ENCODE assay signal across 23 cellular contexts in genomic region chr7:13852281-13852968, GRCh38.
DNase-seq lines count a peak whose midpoint lies in the region; ATAC-seq and TF ChIP-seq lines count a peak whose summit lies in the region.
"Had no signal": no experiment of that assay in that cellular context is flagged by ENCODE, and none has a peak within 500 bp of the region (broad histone marks: within the 10 kb centered on the region; RNA-seq: fewer than 3 reads in every experiment).

No MANE protein-coding gene starts in this region.

- POLR2A ChIA-PET in IMR-90 (lab: Charles Lee; ENCODE audit: unreplicated experiment) = no interaction called here

- no peaks in the 10 kb centered on the region for H3K9me3 ChIP-seq in IMR-90 (ENCODE audit: control insufficient read depth, insufficient read depth, low read length)
- H3K9me3 ChIP-seq in trophoblast cell (ENCODE audit: insufficient read depth, low read depth, low read length) = no peaks in the 10 kb centered on the region
- H3K9me3 ChIP-seq in right lobe of liver = no peaks in the 10 kb centered on the region
- H3K9me3 ChIP-seq: prostate gland, stomach, transverse colon had no signal

- peaks cover 4% of the 10 kb centered on the region for H3K9me1 ChIP-seq in IMR-90 (ENCODE audit: insufficient read depth, low read length)

- H3K4me1 ChIP-seq in IMR-90 (ENCODE audit: control insufficient read depth, insufficient read depth, low read length) (peaks cover 10% of the 10 kb centered on the region), trophoblast cell (ENCODE audit: control insufficient read depth in 1 of 2, insufficient read depth in 2 of 2, low read length in 2 of 2) (peaks cover 0 to 2% of the 10 kb centered on the region in 2 experiments), right lobe of liver (no peaks in the 10 kb centered on the region)
- H3K4me1 ChIP-seq: prostate gland had no signal

- H4K8ac ChIP-seq in IMR-90 (ENCODE audit: low read depth in 2 of 2, low read length in 2 of 2) = peak overlapping the region in 1 of 2 experiments; percentile 39; a peak in 2 of 4 replicates
- no peak overlapping the region for H4K8ac ChIP-seq in trophoblast cell (ENCODE audit: low read depth, low read length)

- H3K27me3 ChIP-seq in IMR-90 (ENCODE audit: control insufficient read depth, insufficient read depth, low read length) (no peaks in the 10 kb centered on the region), trophoblast cell (ENCODE audit: insufficient read depth, low read length) (no peaks in the 10 kb centered on the region), right lobe of liver (no peaks in the 10 kb centered on the region)
- H3K27me3 ChIP-seq: stomach, transverse colon had no signal

- H3K23ac ChIP-seq in IMR-90 (ENCODE audit: low read depth, low read length) = no peak overlapping the region
- H3K23ac ChIP-seq in trophoblast cell (ENCODE audit: low read length) = no peak overlapping the region

- no peaks in the 10 kb centered on the region for H3K36me3 ChIP-seq in IMR-90 (ENCODE audit: control insufficient read depth, insufficient read depth, low read length)
- no peaks in the 10 kb centered on the region for H3K36me3 ChIP-seq in trophoblast cell (ENCODE audit: control insufficient read depth in 1 of 2, insufficient read depth in 2 of 2, low read length in 2 of 2)
- H3K36me3 ChIP-seq in right lobe of liver = no peaks in the 10 kb centered on the region
- H3K36me3 ChIP-seq: prostate gland, stomach, transverse colon had no signal

- H3K9me3 Mint-ChIP-seq in activated T-helper 17 cell treated with anti-CD3 and anti-CD28 coated beads, Interleukin-2, amount 50 U/mL, for 72 hours = no peaks in the 10 kb centered on the region
- H3K9me3 Mint-ChIP-seq: activated naive CD4-positive, alpha-beta T cell treated with anti-CD3 and anti-CD28 coated beads, Interleukin-2, amount 50 U/mL, for 24 hours; CD8-positive, alpha-beta T cell had no signal

- H2AK9ac ChIP-seq in IMR-90 (replicated peaks; ENCODE audit: low read depth, low read length, poor library complexity) = no peak overlapping the region

- no peak overlapping the region for H2BK12ac ChIP-seq in trophoblast cell (ENCODE audit: low read length)

- no peak for ATAC-seq in IMR-90 (ENCODE audit: low read depth)
- ATAC-seq in activated T-helper 17 cell treated with anti-CD3 and anti-CD28 coated beads, Interleukin-2, amount 50 U/mL, for 72 hours (replicated peaks) = peak; percentile 15
- no peak for ATAC-seq in GM19351 (IDR thresholded peaks at IDR 0.05; ENCODE audit: unreplicated experiment)
- ATAC-seq in right lobe of liver = no peak
- ATAC-seq: CD8-positive, alpha-beta T cell; foreskin keratinocyte; GM12878; HCT116 had no signal

- peaks cover 12% of the 10 kb centered on the region for H3K4me1 Mint-ChIP-seq in activated T-helper 17 cell treated with anti-CD3 and anti-CD28 coated beads, Interleukin-2, amount 50 U/mL, for 72 hours

- in situ Hi-C loops in IMR-90 (cut with MboI; ENCODE audit: low sequenced_read_pairs) = no loop called here

- H3K4ac ChIP-seq in IMR-90 (ENCODE audit: low read depth, low read length) (peak overlapping the region; percentile 76), trophoblast cell (ENCODE audit: low read depth, low read length) (no peak overlapping the region)

- H2BK5ac ChIP-seq in IMR-90 (ENCODE audit: low read depth, low read length, poor library complexity, severe bottlenecking) (peak overlapping the region; percentile 31), trophoblast cell (ENCODE audit: low read depth, low read length, poor library complexity) (no peak overlapping the region)

- peak overlapping the region; percentile 38; the same call in 1 of the 2 replicates for H3K18ac ChIP-seq in IMR-90 (ENCODE audit: low read depth, low read length)
- H3K18ac ChIP-seq in trophoblast cell (ENCODE audit: low read length) = no peak overlapping the region

- H4K12ac ChIP-seq in trophoblast cell (ENCODE audit: low read depth, low read length) = no peak overlapping the region

- CTCF ChIA-PET in IMR-90 (lab: Yijun Ruan, JAX) = interaction anchor here (0.6 to 1.2 kb wide), 3 partner anchors 9 to 136 kb away, joined by 3 to 4 read pairs (median 4); no protein-coding TSS in a partner anchor

- peak overlapping the region; percentile 58 for H2BK20ac ChIP-seq in IMR-90 (ENCODE audit: low read depth, low read length)

- H2AFZ ChIP-seq in IMR-90 (replicated peaks; ENCODE audit: low read length, poor library complexity) = no peak overlapping the region
- no peak overlapping the region for H2AFZ ChIP-seq in trophoblast cell (ENCODE audit: insufficient read depth, low read length, poor library complexity)

- H3K9ac ChIP-seq in IMR-90 (ENCODE audit: low read depth, low read length) = no peak overlapping the region
- H3K9ac ChIP-seq in trophoblast cell (ENCODE audit: low read length) = no peak overlapping the region

- H3K27me3 Mint-ChIP-seq in activated T-helper 17 cell treated with anti-CD3 and anti-CD28 coated beads, Interleukin-2, amount 50 U/mL, for 72 hours = no peaks in the 10 kb centered on the region
- H3K27me3 Mint-ChIP-seq: activated naive CD4-positive, alpha-beta T cell treated with anti-CD3 and anti-CD28 coated beads, Interleukin-2, amount 50 U/mL, for 24 hours had no signal

- no peak overlapping the region for H3K27ac Mint-ChIP-seq in activated T-helper 17 cell treated with anti-CD3 and anti-CD28 coated beads, Interleukin-2, amount 50 U/mL, for 72 hours
- H3K27ac Mint-ChIP-seq: activated naive CD4-positive, alpha-beta T cell treated with anti-CD3 and anti-CD28 coated beads, Interleukin-2, amount 50 U/mL, for 24 hours; activated T-cell treated with anti-CD3 and anti-CD28 coated beads, Interleukin-2, amount 50 U/mL, for 72 hours; CD8-positive, alpha-beta T cell had no signal

- peak overlapping the region; percentile 59; the same call in 2 of the 3 replicates for H2BK15ac ChIP-seq in IMR-90 (ENCODE audit: low read depth, low read length)

- intact Hi-C loops in IMR-90 (cut with micrococcal nuclease) (no loop called here), right lobe of liver (cut with DNase I) (no loop called here)

- H3K79me1 ChIP-seq in IMR-90 (ENCODE audit: low read depth in 1 of 2, low read length in 2 of 2) (no peaks in the 10 kb centered on the region), trophoblast cell (ENCODE audit: low read length) (no peaks in the 10 kb centered on the region)

- H3K4me2 ChIP-seq in IMR-90 (ENCODE audit: low read depth, low read length) (no peak overlapping the region), trophoblast cell (ENCODE audit: low read length) (no peak overlapping the region)

- no peaks in the 10 kb centered on the region for H3K79me2 ChIP-seq in trophoblast cell (ENCODE audit: control insufficient read depth, insufficient read depth, low read length, poor library complexity)

- no peak overlapping the region for H3K4me3 ChIP-seq in IMR-90 (ENCODE audit: insufficient read depth, low read depth, low read length)
- H3K4me3 ChIP-seq in fibroblast of pulmonary artery (replicated peaks; ENCODE audit: low read depth, low read length) = no peak overlapping the region
- no peak overlapping the region for H3K4me3 ChIP-seq in trophoblast cell (ENCODE audit: low read depth, low read length)
- H3K4me3 ChIP-seq in right lobe of liver = no peak overlapping the region
- H3K4me3 ChIP-seq: coronary artery, GM12878, prostate gland, stomach, transverse colon had no signal

- no peak for TF ChIP-seq CTCF in IMR-90 (conservative IDR thresholded peaks at IDR 0.05; ENCODE audit: low read depth, low read length)
- no peak for TF ChIP-seq CTCF in fibroblast of pulmonary artery (IDR thresholded peaks at IDR 0.05; ENCODE audit: low read length, missing control alignments)
- TF ChIP-seq CTCF in right lobe of liver (IDR thresholded peaks at IDR 0.05) = no peak

- no peak overlapping the region for H4K5ac ChIP-seq in IMR-90 (ENCODE audit: low read depth, low read length)

- no peak for DNase-seq in IMR-90
- peak; percentile 39 for DNase-seq in fibroblast of pulmonary artery (ENCODE audit: low read depth)
- DNase-seq in pons (ENCODE audit: low spot score) = peak; percentile 18
- no peak for DNase-seq in trophoblast cell
- DNase-seq in KG1 (lab: John Stamatoyannopoulos, UW) = no peak
- DNase-seq in right lobe of liver = no peak
- DNase-seq: activated CD8-positive, alpha-beta memory T cell treated with anti-CD3 and anti-CD28 coated beads for 24 hours; activated T-cell treated with anti-CD3 and anti-CD28 coated beads, Interleukin-2, amount 50 U/mL, for 72 hours; CD8-positive, alpha-beta T cell; hypothalamus; NCI-H748 treated with DMSO at 0.1 percent for 48 hours; Right ventricle myocardium superior; stimulated activated CD4-positive, alpha-beta T cell treated with anti-CD3 and anti-CD28 coated beads, Interleukin-4, amount 100 ng/mL, for 1 hour; stomach; transverse colon had no signal

- H2BK120ac ChIP-seq in IMR-90 (ENCODE audit: low read depth, low read length) = peak overlapping the region; percentile 62
- H2BK120ac ChIP-seq in trophoblast cell (ENCODE audit: insufficient read depth, low read length, poor library complexity) = no peak overlapping the region

- dilution Hi-C loops in IMR-90 (cut with HindIII; ENCODE audit: low sequenced_read_pairs, unreplicated experiment) = no loop called here

- WGBS in IMR-90 (ENCODE audit: extremely low coverage in 2 of 2, insufficient read length in 1 of 2), 2 experiments = 94% methylated on average over 3 of the region's 8 CpGs; no CpG with 5 or more reads in 1 of the 2 experiments
- WGBS in trophoblast cell (ENCODE audit: extremely low coverage, insufficient coverage, insufficient read length) = no CpG with 5 or more reads among the region's 8 CpGs
- 76% methylated on average over 6 of the region's 8 CpGs for WGBS in right lobe of liver (ENCODE audit: insufficient coverage, low coverage, low lambda C conversion rate, missing lambda C conversion rate)

- H3K36me3 Mint-ChIP-seq in activated T-helper 17 cell treated with anti-CD3 and anti-CD28 coated beads, Interleukin-2, amount 50 U/mL, for 72 hours (ENCODE audit: low read depth) = no peaks in the 10 kb centered on the region
- H3K36me3 Mint-ChIP-seq: activated naive CD4-positive, alpha-beta T cell treated with anti-CD3 and anti-CD28 coated beads, Interleukin-2, amount 50 U/mL, for 24 hours; CD8-positive, alpha-beta T cell had no signal

- BruUV-seq in IMR-90 (replicated peaks; lab: Mats Ljungman, UMichigan) = no TSS peak

- TF ChIP-seq POLR2A in IMR-90 (IDR thresholded peaks at IDR 0.05; ENCODE audit: low read depth, low read length) (no peak), right lobe of liver (IDR thresholded peaks at IDR 0.05) (no peak)

- H3K56ac ChIP-seq in IMR-90 (ENCODE audit: extremely low read depth, insufficient read depth, low read length) = no peak overlapping the region

- no peak overlapping the region for H3K4me3 Mint-ChIP-seq in activated T-helper 17 cell treated with anti-CD3 and anti-CD28 coated beads, Interleukin-2, amount 50 U/mL, for 72 hours
- H3K4me3 Mint-ChIP-seq: activated naive CD4-positive, alpha-beta T cell treated with anti-CD3 and anti-CD28 coated beads, Interleukin-2, amount 50 U/mL, for 24 hours; activated T-cell treated with anti-CD3 and anti-CD28 coated beads, Interleukin-2, amount 50 U/mL, for 72 hours; CD8-positive, alpha-beta T cell had no signal

- no peak for TF ChIP-seq RAD21 in IMR-90 (IDR thresholded peaks at IDR 0.05; ENCODE audit: low read length)

- H3K14ac ChIP-seq in IMR-90 (replicated peaks; ENCODE audit: low read depth, low read length) (peak overlapping the region; percentile 43; the same call in 1 of the 2 replicates), trophoblast cell (ENCODE audit: low read length) (no peak overlapping the region)

- H2AK5ac ChIP-seq in IMR-90 (ENCODE audit: low read depth, low read length) (peak overlapping the region; percentile 55), trophoblast cell (ENCODE audit: low read length) (no peak overlapping the region)

- no peaks in the 10 kb centered on the region for H4K20me1 ChIP-seq in IMR-90 (ENCODE audit: insufficient read depth, low read length)

- H4K91ac ChIP-seq in IMR-90 (ENCODE audit: insufficient read depth, low read depth, low read length) = no peak overlapping the region
- H4K91ac ChIP-seq in trophoblast cell (ENCODE audit: low read depth, low read length) = no peak overlapping the region

- no peak overlapping the region for H3K27ac ChIP-seq in IMR-90 (ENCODE audit: insufficient read depth, low read length)
- H3K27ac ChIP-seq in trophoblast cell (ENCODE audit: low read depth, low read length) = no peak overlapping the region
- no peak overlapping the region for H3K27ac ChIP-seq in right lobe of liver
- H3K27ac ChIP-seq: coronary artery, foreskin keratinocyte, prostate gland, stomach, transverse colon had no signal

Comparison
In these comparisons a context has a peak if more than half of its experiments do, and no peak if none do; other contexts are left out.
1. DNase-seq: peak in fibroblast of pulmonary artery (single experiment) and pons (single experiment); none in IMR-90 (single experiment), trophoblast cell (0 of 2), KG1 (single experiment) and right lobe of liver (0 of 3).